ENCODE assay signal across 8 cellular contexts in genomic region chr17:73155410-73156165, GRCh38. TPM values are rescaled to one million over a fixed set of nuclear protein-coding genes. Genes with fewer than 3 reads are reported as not detected.
DNase-seq lines count a peak whose midpoint lies in the region; ATAC-seq and TF ChIP-seq lines count a peak whose summit lies in the region.

No MANE protein-coding gene starts in this region.

- no peak overlapping the region; a peak in 1 of 4 replicates for H3K4me3 ChIP-seq in HCT116 (replicated peaks in 1 of 2; ENCODE audit: low read depth in 1 of 2, low read length in 2 of 2)

- no TSS peak for BruUV-seq in HCT116 (replicated peaks; lab: Mats Ljungman, UMichigan)

- no peaks in the 10 kb centered on the region for H3K9me3 ChIP-seq in HCT116 (ENCODE audit: control insufficient read depth in 1 of 2, insufficient read depth in 1 of 2, low read depth in 1 of 2, low read length in 2 of 2)

- peak overlapping the region; percentile 49 for H3K4me2 ChIP-seq in HCT116 (ENCODE audit: low read length)

- H3K9ac ChIP-seq in HCT116 (ENCODE audit: low read length) = no peak overlapping the region

- no peak for TF ChIP-seq CTCF in HCT116 (IDR thresholded peaks at IDR 0.05 in 2 of 3, conservative IDR thresholded peaks at IDR 0.05 in 1 of 3; ENCODE audit: borderline replicate concordance in 1 of 3, insufficient read depth in 1 of 3, low read depth in 2 of 3, low read length in 2 of 3)
- no peak for TF ChIP-seq CTCF in RWPE1 (conservative IDR thresholded peaks at IDR 0.05; ENCODE audit: low read depth)

- ATAC-seq in HCT116 = peak; percentile 51; the same call in 1 of the 2 replicates
- no peak for ATAC-seq in HG03196 (IDR thresholded peaks at IDR 0.05; ENCODE audit: unreplicated experiment)

- H3K4me1 ChIP-seq in HCT116 (ENCODE audit: control insufficient read depth in 1 of 2, insufficient read depth in 2 of 2, low read length in 2 of 2) = peaks cover 2 to 12% of the 10 kb centered on the region in 2 experiments; a peak in 2 of 4 replicates

- intact Hi-C loops in HCT116 (cut with micrococcal nuclease) = loop anchor here (1.0 kb wide), 2 partner anchors 169 to 427 kb away; no protein-coding TSS in a partner anchor

- no peaks in the 10 kb centered on the region for H3K27me3 ChIP-seq in HCT116 (ENCODE audit: insufficient read depth, low read length)

- no peak for TF ChIP-seq POLR2A in HCT116 (IDR thresholded peaks at IDR 0.05; ENCODE audit: borderline replicate concordance, extremely low read depth, insufficient read depth, insufficient read length)

- H3K36me3 ChIP-seq in HCT116 (ENCODE audit: control insufficient read depth in 1 of 2, insufficient read depth in 2 of 2, low read length in 2 of 2) = no peaks in the 10 kb centered on the region

- H3K79me2 ChIP-seq in HCT116 (ENCODE audit: insufficient read depth, low read length) = no peaks in the 10 kb centered on the region

- peak overlapping the region; percentile 55 for H2AFZ ChIP-seq in HCT116 (ENCODE audit: low read depth, low read length, poor library complexity, severe bottlenecking)

- POLR2A ChIA-PET in HCT116 (lab: Charles Lee) (interaction anchor here (0.8 kb wide), 1 partner anchor 169 kb away, joined by 4 read pairs; no protein-coding TSS in a partner anchor), RWPE1 (lab: Yijun Ruan, JAX; ENCODE audit: low non-redundant PET) (no interaction called here)

- no peak for TF ChIP-seq RAD21 in HCT116 (IDR thresholded peaks at IDR 0.05; ENCODE audit: low read depth)

- H3K27ac ChIP-seq in HCT116 (ENCODE audit: low read depth, low read length) (no peak overlapping the region), RWPE1 (no peak overlapping the region)

- H4K20me1 ChIP-seq in HCT116 (ENCODE audit: insufficient read depth) = no peaks in the 10 kb centered on the region

- no peaks in the 10 kb centered on the region for H3K9me2 ChIP-seq in HCT116 (ENCODE audit: insufficient read depth)

- CTCF ChIA-PET in HCT116 (lab: Charles Lee) = interaction anchor here (0.7 to 2.5 kb wide), 16 partner anchors 10 to 599 kb away, joined by 3 to 66 read pairs (median 4); partner anchors contain the start of genes COG1 and SSTR2
- CTCF ChIA-PET in RWPE1 (lab: Yijun Ruan, JAX) = interaction anchor here (0.6 to 2.1 kb wide), 9 partner anchors 10 to 599 kb away, joined by 3 to 15 read pairs (median 6); partner anchors contain the start of gene SSTR2

- RAD21 ChIA-PET in HCT116 (lab: Charles Lee; ENCODE audit: low non-redundant PET in 1 of 2, low total read pairs in 2 of 2, uncharacterized antibody in 2 of 2, unreplicated experiment in 2 of 2) = interaction anchor here (0.7 to 2.1 kb wide), 6 partner anchors 169 to 599 kb away, joined by 3 to 31 read pairs (median 7); no protein-coding TSS in a partner anchor

- DNase-seq in D341Med (ENCODE audit: low spot score) (peak; percentile 84), HCT116 (ENCODE audit: low read depth, low spot score) (no peak), NCI-H524 (lab: John Stamatoyannopoulos, UW) (peak; percentile 100), iPS-NIHi11 (ENCODE audit: low spot score) (peak; percentile 64), NCI-H526 (lab: John Stamatoyannopoulos, UW) (no peak), RWPE1 (ENCODE audit: low spot score) (no peak)
- DNase-seq in stimulated activated naive CD4-positive, alpha-beta T cell treated with Interleukin-2 at 50 U/mL for 16 hours (lab: John Stamatoyannopoulos, UW) = no peak

TF ChIP-seq in HCT116, 20 proteins besides CTCF, POLR2A, EP300 and RAD21:
- TF ChIP-seq POLR2AphosphoS5 (IDR thresholded peaks at IDR 0.05; ENCODE audit: low read depth, low read length) (no peak), FOSL1 (IDR thresholded peaks at IDR 0.05; ENCODE audit: low read depth) (no peak), ATF3 (IDR thresholded peaks at IDR 0.05) (no peak), EZH2 (IDR thresholded peaks at IDR 0.05) (no peak), TCF7L2 (IDR thresholded peaks at IDR 0.05; ENCODE audit: borderline replicate concordance, extremely low read depth, insufficient read depth, insufficient read length) (no peak), ZNF274 (IDR thresholded peaks at IDR 0.05; ENCODE audit: low read depth, low read length) (no peak), EZH2phosphoT487 (IDR thresholded peaks at IDR 0.05; ENCODE audit: borderline replicate concordance) (no peak), SIN3A (IDR thresholded peaks at IDR 0.05; ENCODE audit: low read depth) (no peak), SRF (IDR thresholded peaks at IDR 0.05; ENCODE audit: low read depth) (no peak), CEBPB (IDR thresholded peaks at IDR 0.05; ENCODE audit: low read depth) (no peak), CBX3 (IDR thresholded peaks at IDR 0.05; ENCODE audit: low read depth) (no peak), ZFX (IDR thresholded peaks at IDR 0.05) (no peak), ELF1 (IDR thresholded peaks at IDR 0.05; ENCODE audit: borderline replicate concordance, low read depth) (no peak), JUND (IDR thresholded peaks at IDR 0.05) (no peak), YY1 (IDR thresholded peaks at IDR 0.05; ENCODE audit: extremely low read depth, insufficient replicate concordance, low read depth, low read length) (no peak)
- TF ChIP-seq, protein P1, sequence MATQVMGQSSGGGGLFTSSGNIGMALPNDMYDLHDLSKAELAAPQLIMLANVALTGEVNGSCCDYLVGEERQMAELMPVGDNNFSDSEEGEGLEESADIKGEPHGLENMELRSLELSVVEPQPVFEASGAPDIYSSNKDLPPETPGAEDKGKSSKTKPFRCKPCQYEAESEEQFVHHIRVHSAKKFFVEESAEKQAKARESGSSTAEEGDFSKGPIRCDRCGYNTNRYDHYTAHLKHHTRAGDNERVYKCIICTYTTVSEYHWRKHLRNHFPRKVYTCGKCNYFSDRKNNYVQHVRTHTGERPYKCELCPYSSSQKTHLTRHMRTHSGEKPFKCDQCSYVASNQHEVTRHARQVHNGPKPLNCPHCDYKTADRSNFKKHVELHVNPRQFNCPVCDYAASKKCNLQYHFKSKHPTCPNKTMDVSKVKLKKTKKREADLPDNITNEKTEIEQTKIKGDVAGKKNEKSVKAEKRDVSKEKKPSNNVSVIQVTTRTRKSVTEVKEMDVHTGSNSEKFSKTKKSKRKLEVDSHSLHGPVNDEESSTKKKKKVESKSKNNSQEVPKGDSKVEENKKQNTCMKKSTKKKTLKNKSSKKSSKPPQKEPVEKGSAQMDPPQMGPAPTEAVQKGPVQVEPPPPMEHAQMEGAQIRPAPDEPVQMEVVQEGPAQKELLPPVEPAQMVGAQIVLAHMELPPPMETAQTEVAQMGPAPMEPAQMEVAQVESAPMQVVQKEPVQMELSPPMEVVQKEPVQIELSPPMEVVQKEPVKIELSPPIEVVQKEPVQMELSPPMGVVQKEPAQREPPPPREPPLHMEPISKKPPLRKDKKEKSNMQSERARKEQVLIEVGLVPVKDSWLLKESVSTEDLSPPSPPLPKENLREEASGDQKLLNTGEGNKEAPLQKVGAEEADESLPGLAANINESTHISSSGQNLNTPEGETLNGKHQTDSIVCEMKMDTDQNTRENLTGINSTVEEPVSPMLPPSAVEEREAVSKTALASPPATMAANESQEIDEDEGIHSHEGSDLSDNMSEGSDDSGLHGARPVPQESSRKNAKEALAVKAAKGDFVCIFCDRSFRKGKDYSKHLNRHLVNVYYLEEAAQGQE (IDR thresholded peaks at IDR 0.05; ENCODE audit: low read depth) = no peak
- TF ChIP-seq, protein P2, sequence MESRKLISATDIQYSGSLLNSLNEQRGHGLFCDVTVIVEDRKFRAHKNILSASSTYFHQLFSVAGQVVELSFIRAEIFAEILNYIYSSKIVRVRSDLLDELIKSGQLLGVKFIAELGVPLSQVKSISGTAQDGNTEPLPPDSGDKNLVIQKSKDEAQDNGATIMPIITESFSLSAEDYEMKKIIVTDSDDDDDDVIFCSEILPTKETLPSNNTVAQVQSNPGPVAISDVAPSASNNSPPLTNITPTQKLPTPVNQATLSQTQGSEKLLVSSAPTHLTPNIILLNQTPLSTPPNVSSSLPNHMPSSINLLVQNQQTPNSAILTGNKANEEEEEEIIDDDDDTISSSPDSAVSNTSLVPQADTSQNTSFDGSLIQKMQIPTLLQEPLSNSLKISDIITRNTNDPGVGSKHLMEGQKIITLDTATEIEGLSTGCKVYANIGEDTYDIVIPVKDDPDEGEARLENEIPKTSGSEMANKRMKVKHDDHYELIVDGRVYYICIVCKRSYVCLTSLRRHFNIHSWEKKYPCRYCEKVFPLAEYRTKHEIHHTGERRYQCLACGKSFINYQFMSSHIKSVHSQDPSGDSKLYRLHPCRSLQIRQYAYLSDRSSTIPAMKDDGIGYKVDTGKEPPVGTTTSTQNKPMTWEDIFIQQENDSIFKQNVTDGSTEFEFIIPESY (IDR thresholded peaks at IDR 0.05; ENCODE audit: extremely low read depth, insufficient replicate concordance, low read length) = no peak

RNA-seq across cellular contexts. Expression of gene SSTR2, which starts 9.2 kb away (rescaled TPM):
- total RNA-seq in HCT116 (2021; ENCODE audit: unreplicated experiment) = not detected
- polyA plus RNA-seq in HCT116 (2012) = 0.04 and 0.07 TPM in 2 replicates

RNA-seq across cellular contexts. Expression of gene COG1, which starts 37.3 kb away (rescaled TPM):
- total RNA-seq in HCT116 (2021; ENCODE audit: unreplicated experiment) = 44.6 TPM
- polyA plus RNA-seq in HCT116 (2012) = 44.1 and 47.3 TPM in 2 replicates

Comparison
In these comparisons a context has a peak if more than half of its experiments do, and no peak if none do; other contexts are left out.
1. DNase-seq: peak in D341Med (single experiment), NCI-H524 (2 of 2) and iPS-NIHi11 (single experiment); none in HCT116 (single experiment), stimulated activated naive CD4-positive, alpha-beta T cell treated with Interleukin-2 at 50 U/mL for 16 hours (single experiment), NCI-H526 (0 of 2) and RWPE1 (single experiment).